ENCODE assay signal across 15 cellular contexts in the genomic region with DNA sequence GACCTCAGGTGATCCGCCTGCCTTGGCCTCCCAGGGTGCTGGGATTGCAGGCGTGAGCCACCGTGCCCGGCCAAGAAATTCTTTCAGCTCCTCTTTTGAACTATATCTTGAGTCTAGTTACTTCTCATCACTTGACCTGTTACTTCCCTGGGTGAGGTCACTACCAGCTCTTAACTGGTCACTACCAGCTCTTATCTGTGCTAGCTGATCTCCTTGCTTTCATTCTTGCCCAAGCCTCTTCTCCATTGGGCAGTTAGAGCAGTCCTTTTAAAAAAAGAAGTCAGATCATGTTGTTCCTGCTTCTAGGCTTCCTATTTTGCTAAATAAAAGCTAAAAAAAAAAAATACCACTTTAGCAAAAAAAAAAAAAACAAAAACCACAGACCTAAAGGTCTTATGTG.
A peak's percentile ranks its signal among the peaks of the same experiment; 100 is the strongest.
DNase-seq lines count a peak whose midpoint lies in the region; ATAC-seq, FAIRE-seq and TF ChIP-seq lines count a peak whose summit lies in the region.
"Had no signal": no experiment of that assay in that cellular context is flagged by ENCODE, and none has a peak within 500 bp of the region (broad histone marks: within the 10 kb centered on the region; RNA-seq: fewer than 3 reads in every experiment).

No MANE protein-coding gene starts in this region.

- CTCF ChIA-PET in HepG2 (lab: Yijun Ruan, JAX; ENCODE audit: low intra/inter-chr PET ratio, low total read pairs), result no interaction called here
- CTCF ChIA-PET in naive thymus-derived CD4-positive, alpha-beta T cell (lab: Charles Lee), result interaction anchor here (0.6 to 0.7 kb wide), 2 partner anchors 679 to 961 kb away, joined by 3 to 5 read pairs; no protein-coding TSS in a partner anchor

- H3K4me1 ChIP-seq in right lobe of liver, result no peaks in the 10 kb centered on the region
- no peaks in the 10 kb centered on the region for H3K4me1 ChIP-seq in HepG2 (ENCODE audit: insufficient read depth, low read length)
- peaks cover 0 to 14% of the 10 kb centered on the region in 2 donors for H3K4me1 ChIP-seq in naive thymus-derived CD4-positive, alpha-beta T cell (ENCODE audit: control insufficient read depth in 2 of 2, insufficient read depth in 2 of 2, low read length in 2 of 2)
- H3K4me1 ChIP-seq in uterus, result peaks cover 0 to 8% of the 10 kb centered on the region in 2 donors
- H3K4me1 ChIP-seq: Caco-2 had no signal

- POLR2A ChIA-PET in HepG2 (lab: Yijun Ruan, JAX), result interaction anchor here (0.6 kb wide), 1 partner anchor 1012 kb away, joined by 4 read pairs; no protein-coding TSS in a partner anchor
- POLR2A ChIA-PET in naive thymus-derived CD4-positive, alpha-beta T cell (lab: Charles Lee), result no interaction called here

- no peaks in the 10 kb centered on the region for H3K79me2 ChIP-seq in HepG2 (ENCODE audit: insufficient read depth, low read length)

- WGBS in right lobe of liver (ENCODE audit: insufficient coverage, low coverage, low lambda C conversion rate, missing lambda C conversion rate), result 94% methylated on average over 2 of the region's 4 CpGs
- WGBS in HepG2 (ENCODE audit: low lambda C conversion rate), result 96% methylated on average over 4 of the region's 4 CpGs

- no peaks in the 10 kb centered on the region for H3K9me3 ChIP-seq in right lobe of liver
- no peaks in the 10 kb centered on the region for H3K9me3 ChIP-seq in HepG2 (ENCODE audit: low read length)
- H3K9me3 ChIP-seq in naive thymus-derived CD4-positive, alpha-beta T cell (ENCODE audit: control insufficient read depth in 2 of 3, low read length in 3 of 3), result no peaks in the 10 kb centered on the region
- H3K9me3 ChIP-seq in uterus, result no peaks in the 10 kb centered on the region
- H3K9me3 ChIP-seq: Caco-2, SJCRH30 had no signal

- H3K36me3 ChIP-seq in right lobe of liver (no peaks in the 10 kb centered on the region), HepG2 (replicated peaks in 1 of 2; ENCODE audit: control insufficient read depth in 1 of 2, insufficient read depth in 2 of 2, low read length in 2 of 2) (no peaks in the 10 kb centered on the region), uterus (no peaks in the 10 kb centered on the region)
- no peaks in the 10 kb centered on the region for H3K36me3 ChIP-seq in naive thymus-derived CD4-positive, alpha-beta T cell (ENCODE audit: control insufficient read depth in 2 of 3, insufficient read depth in 3 of 3, low read length in 3 of 3)
- H3K36me3 ChIP-seq: SJCRH30 had no signal

- H3K27me3 Mint-ChIP-seq in dendritic cell treated with granulocyte-macrophage colony-stimulating factor and Interleukin-4, amounts not matched to agents 40 ng/mL and 50 ng/mL, for 4 days, result no peaks in the 10 kb centered on the region
- no peaks in the 10 kb centered on the region for H3K27me3 Mint-ChIP-seq in naive thymus-derived CD4-positive, alpha-beta T cell
- H3K27me3 Mint-ChIP-seq: IgD-negative memory B cell had no signal

- TF ChIP-seq EP300 in HepG2 (IDR thresholded peaks at IDR 0.05; ENCODE audit: low read depth in 2 of 2, low read length in 2 of 2) (no peak), HepG2 (CRISPR knock-in tag; IDR thresholded peaks at IDR 0.05; ENCODE audit: borderline replicate concordance) (no peak)

- peak overlapping the region; percentile 85 for H3K27ac Mint-ChIP-seq in dendritic cell treated with granulocyte-macrophage colony-stimulating factor and Interleukin-4, amounts not matched to agents 40 ng/mL and 50 ng/mL, for 4 days
- no peak overlapping the region for H3K27ac Mint-ChIP-seq in naive thymus-derived CD4-positive, alpha-beta T cell
- H3K27ac Mint-ChIP-seq: IgD-negative memory B cell had no signal

- FAIRE-seq in HepG2 (lab: Jason Lieb, UNC), result no peak
- FAIRE-seq: GM12878 had no signal

- in situ Hi-C loops in HepG2 (cut with HindIII; ENCODE audit: extremely low pct_ligation_motif_present, low pct_unique_long_range_greater_than_20kb), result no loop called here

- H3K4me3 ChIP-seq in right lobe of liver (no peak overlapping the region), HepG2 (replicated peaks in 1 of 3; ENCODE audit: insufficient read depth in 1 of 3, low read depth in 2 of 3, low read length in 3 of 3) (no peak overlapping the region), uterus (no peak overlapping the region)
- H3K4me3 ChIP-seq in naive thymus-derived CD4-positive, alpha-beta T cell (ENCODE audit: low read length), result no peak overlapping the region
- H3K4me3 ChIP-seq: GM12878, SJCRH30 had no signal

- TF ChIP-seq POLR2A in right lobe of liver (IDR thresholded peaks at IDR 0.05), result no peak
- TF ChIP-seq POLR2A in HepG2 (IDR thresholded peaks at IDR 0.05; ENCODE audit: insufficient read depth in 1 of 2, low read depth in 2 of 2, low read length in 2 of 2), result no peak
- TF ChIP-seq POLR2A in uterus (IDR thresholded peaks at IDR 0.05), result no peak

- TF ChIP-seq RAD21 in HepG2 (CRISPR knock-in tag; IDR thresholded peaks at IDR 0.05), result no peak

- intact Hi-C loops in right lobe of liver (cut with DNase I), result no loop called here
- intact Hi-C loops in HepG2 (cut with micrococcal nuclease; ENCODE audit: unreplicated experiment), result no loop called here
- intact Hi-C loops in dendritic cell treated with granulocyte-macrophage colony-stimulating factor and Interleukin-4, amounts not matched to agents 40 ng/mL and 50 ng/mL, for 4 days (cut with micrococcal nuclease), result loop anchor here (5.0 kb wide), 1 partner anchor 46 kb away; no protein-coding TSS in a partner anchor
- intact Hi-C loops in naive thymus-derived CD4-positive, alpha-beta T cell (cut with micrococcal nuclease), result loop anchor here (1.0 to 5.0 kb wide), 2 partner anchors 939 to 961 kb away; no protein-coding TSS in a partner anchor
- intact Hi-C loops in uterus (cut with DNase I; ENCODE audit: low total_unique reads), result loop anchor here (5.0 kb wide), 1 partner anchor 934 kb away; no protein-coding TSS in a partner anchor

- H4K20me1 ChIP-seq in HepG2 (ENCODE audit: insufficient read depth, low read length), result no peaks in the 10 kb centered on the region

- H3K9ac ChIP-seq in HepG2 (ENCODE audit: insufficient read depth, low read depth, low read length), result no peak overlapping the region

- H3K27me3 ChIP-seq in right lobe of liver, result no peaks in the 10 kb centered on the region
- H3K27me3 ChIP-seq in HepG2 (ENCODE audit: control insufficient read depth in 1 of 2, insufficient read depth in 2 of 2, low read length in 2 of 2), result no peaks in the 10 kb centered on the region
- H3K27me3 ChIP-seq in naive thymus-derived CD4-positive, alpha-beta T cell (ENCODE audit: control insufficient read depth in 2 of 2, insufficient read depth in 2 of 2, low read length in 2 of 2), result no peaks in the 10 kb centered on the region
- no peaks in the 10 kb centered on the region for H3K27me3 ChIP-seq in uterus
- H3K27me3 ChIP-seq: SJCRH30 had no signal

- H3K27ac ChIP-seq in right lobe of liver, result no peak overlapping the region
- no peak overlapping the region for H3K27ac ChIP-seq in HepG2 (ENCODE audit: extremely low read length, insufficient read depth, low read length)
- no peak overlapping the region for H3K27ac ChIP-seq in naive thymus-derived CD4-positive, alpha-beta T cell (ENCODE audit: low read depth, low read length)
- H3K27ac ChIP-seq in uterus, result peak overlapping the region; percentile 5 to 86
- H3K27ac ChIP-seq: SJCRH30 had no signal

- no peaks in the 10 kb centered on the region for H3K36me3 Mint-ChIP-seq in dendritic cell treated with granulocyte-macrophage colony-stimulating factor and Interleukin-4, amounts not matched to agents 40 ng/mL and 50 ng/mL, for 4 days (ENCODE audit: low read depth)
- H3K36me3 Mint-ChIP-seq in naive thymus-derived CD4-positive, alpha-beta T cell, result peaks cover 4 to 15% (median 4%) of the 10 kb centered on the region in 5 donors

- ATAC-seq in right lobe of liver (peak; percentile 24 to 58 (median 41)), HepG2 (no peak), esophagus mucosa (no peak), HG02623 (IDR thresholded peaks at IDR 0.05; ENCODE audit: unreplicated experiment) (no peak)
- peak; percentile 84 for ATAC-seq in naive thymus-derived CD4-positive, alpha-beta T cell
- ATAC-seq: GM12878 had no signal

- no peaks in the 10 kb centered on the region for H3K9me3 Mint-ChIP-seq in dendritic cell treated with granulocyte-macrophage colony-stimulating factor and Interleukin-4, amounts not matched to agents 40 ng/mL and 50 ng/mL, for 4 days
- no peaks in the 10 kb centered on the region for H3K9me3 Mint-ChIP-seq in naive thymus-derived CD4-positive, alpha-beta T cell
- H3K9me3 Mint-ChIP-seq: IgD-negative memory B cell had no signal

- H3K4me2 ChIP-seq in HepG2 (ENCODE audit: low read depth, low read length), result no peak overlapping the region

- no peak overlapping the region for H2AFZ ChIP-seq in HepG2 (ENCODE audit: low read length)

- H3K4me3 Mint-ChIP-seq in dendritic cell treated with granulocyte-macrophage colony-stimulating factor and Interleukin-4, amounts not matched to agents 40 ng/mL and 50 ng/mL, for 4 days, result peak overlapping the region; percentile 51
- H3K4me3 Mint-ChIP-seq in naive thymus-derived CD4-positive, alpha-beta T cell, result no peak overlapping the region
- H3K4me3 Mint-ChIP-seq: IgD-negative memory B cell had no signal

- no TSS peak for BruUV-seq in HepG2 (replicated peaks; lab: Mats Ljungman, UMichigan)

- peaks cover 38% of the 10 kb centered on the region for H3K4me1 Mint-ChIP-seq in dendritic cell treated with granulocyte-macrophage colony-stimulating factor and Interleukin-4, amounts not matched to agents 40 ng/mL and 50 ng/mL, for 4 days (ENCODE audit: low read depth)
- H3K4me1 Mint-ChIP-seq in naive thymus-derived CD4-positive, alpha-beta T cell, result peaks cover 13 to 36% (median 28%) of the 10 kb centered on the region in 7 donors

- DNase-seq in right lobe of liver (no peak), HepG2 (ENCODE audit: low spot score) (no peak), uterus (no peak), GM10266 (ENCODE audit: extremely low spot score) (no peak)
- DNase-seq in naive thymus-derived CD4-positive, alpha-beta T cell, result no peak
- DNase-seq: C1 segment of cervical spinal cord, Caco-2, NCI-H446 treated with DMSO at 0.1 percent for 48 hours, NCI-H774 had no signal

- no peak for TF ChIP-seq CTCF in right lobe of liver (IDR thresholded peaks at IDR 0.05)
- TF ChIP-seq CTCF in HepG2 (CRISPR knock-in tag; IDR thresholded peaks at IDR 0.05), result no peak
- no peak for TF ChIP-seq CTCF in uterus (IDR thresholded peaks at IDR 0.05)
- TF ChIP-seq CTCF in GM10266 (IDR thresholded peaks at IDR 0.05; ENCODE audit: control insufficient read depth, insufficient read depth, low read depth, missing control alignments), result no peak

TF ChIP-seq in HepG2, 621 proteins besides CTCF, POLR2A, EP300 and RAD21 (continues in another document):
- TF ChIP-seq ZNF335 (CRISPR knock-in tag; IDR thresholded peaks at IDR 0.05), result no peak
- no peak for TF ChIP-seq KLF12 (CRISPR knock-in tag; IDR thresholded peaks at IDR 0.05; ENCODE audit: borderline replicate concordance)
- no peak for TF ChIP-seq GATA4 (IDR thresholded peaks at IDR 0.05; ENCODE audit: borderline replicate concordance, low read depth)
- TF ChIP-seq IRX3 (CRISPR knock-in tag; IDR thresholded peaks at IDR 0.05; ENCODE audit: borderline replicate concordance, low read depth), result no peak
- TF ChIP-seq, protein P1, sequence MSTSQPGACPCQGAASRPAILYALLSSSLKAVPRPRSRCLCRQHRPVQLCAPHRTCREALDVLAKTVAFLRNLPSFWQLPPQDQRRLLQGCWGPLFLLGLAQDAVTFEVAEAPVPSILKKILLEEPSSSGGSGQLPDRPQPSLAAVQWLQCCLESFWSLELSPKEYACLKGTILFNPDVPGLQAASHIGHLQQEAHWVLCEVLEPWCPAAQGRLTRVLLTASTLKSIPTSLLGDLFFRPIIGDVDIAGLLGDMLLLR (CRISPR knock-in tag; IDR thresholded peaks at IDR 0.05), result no peak

Comparison
In these comparisons a context has a peak if more than half of its experiments do, and no peak if none do; other contexts are left out.
1. ATAC-seq: peak in right lobe of liver (4 of 4) and naive thymus-derived CD4-positive, alpha-beta T cell (single experiment); none in HepG2 (single experiment), esophagus mucosa (single experiment) and HG02623 (single experiment).
2. H3K27ac ChIP-seq: peak in uterus (2 of 2); none in right lobe of liver (0 of 3), HepG2 (single experiment) and naive thymus-derived CD4-positive, alpha-beta T cell (single experiment).
3. intact Hi-C loops: an anchor here in dendritic cell treated with granulocyte-macrophage colony-stimulating factor and Interleukin-4, amounts not matched to agents 40 ng/mL and 50 ng/mL, for 4 days (5.0 kb wide), naive thymus-derived CD4-positive, alpha-beta T cell (1.0 to 5.0 kb wide) and uterus (5.0 kb wide); none called in right lobe of liver and HepG2.